1 cellular context compared by ENCODE assay signal in the genomic region with DNA sequence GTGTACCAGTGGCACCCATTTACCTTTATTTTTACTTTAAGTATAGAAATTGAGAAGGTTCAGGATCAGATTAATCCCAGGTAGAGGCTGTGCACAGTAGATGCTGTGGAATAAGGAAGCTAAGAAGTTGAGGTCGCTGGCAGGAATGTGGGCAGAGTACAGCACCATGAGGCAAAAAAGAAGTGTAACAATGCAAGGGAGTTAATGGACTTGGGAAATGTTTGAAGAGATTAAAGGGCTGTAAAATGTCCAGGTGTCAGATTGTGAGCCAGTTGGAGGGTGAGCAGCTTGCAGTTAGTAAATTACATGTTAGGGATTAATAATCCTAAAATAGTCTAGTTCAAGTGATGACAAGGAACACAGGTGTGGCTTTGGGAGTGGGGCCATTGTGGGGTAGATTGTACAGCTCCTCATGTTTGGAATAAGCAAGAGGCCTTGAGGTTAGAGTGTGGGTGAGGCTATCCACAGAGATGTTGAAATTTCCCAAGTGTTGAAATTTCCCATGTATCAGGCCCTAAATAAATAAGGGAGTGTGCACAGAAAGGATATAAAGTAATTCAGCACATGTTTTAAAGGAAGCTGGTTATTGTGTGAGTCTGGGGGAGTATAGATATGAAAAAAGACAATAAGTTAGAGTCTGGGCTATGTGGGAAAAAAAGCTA.
A peak's percentile ranks its signal among the peaks of the same experiment; 100 is the strongest.
TF ChIP-seq lines count a peak whose summit lies in the region.

No MANE protein-coding gene starts in this region.

TF ChIP-seq in HepG2, 621 proteins besides CTCF, POLR2A, EP300 and RAD21:
- no peak for TF ChIP-seq ZNF709 (CRISPR knock-in tag; IDR thresholded peaks at IDR 0.05)
- peak; percentile 49; the same call in 1 of the 2 replicates for TF ChIP-seq CEBPB (IDR thresholded peaks at IDR 0.05; ENCODE audit: borderline replicate concordance, low read depth, low read length)
- no peak for TF ChIP-seq ZNF747 (CRISPR knock-in tag; IDR thresholded peaks at IDR 0.05; ENCODE audit: borderline replicate concordance)
- TF ChIP-seq ZBTB39 (CRISPR knock-in tag; IDR thresholded peaks at IDR 0.05): no peak
- TF ChIP-seq CEBPG (CRISPR knock-in tag; IDR thresholded peaks at IDR 0.05): no peak; the same call in 1 of the 2 replicates
- no peak for TF ChIP-seq ZNF512 (CRISPR knock-in tag; IDR thresholded peaks at IDR 0.05)
- TF ChIP-seq ZNF24 (IDR thresholded peaks at IDR 0.05): no peak
- TF ChIP-seq, protein P1, sequence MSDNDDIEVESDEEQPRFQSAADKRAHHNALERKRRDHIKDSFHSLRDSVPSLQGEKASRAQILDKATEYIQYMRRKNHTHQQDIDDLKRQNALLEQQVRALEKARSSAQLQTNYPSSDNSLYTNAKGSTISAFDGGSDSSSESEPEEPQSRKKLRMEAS (IDR thresholded peaks at IDR 0.05): no peak
- TF ChIP-seq ISX (CRISPR knock-in tag; conservative IDR thresholded peaks at IDR 0.05): no peak
- TF ChIP-seq ZNF337 (CRISPR knock-in tag; IDR thresholded peaks at IDR 0.05; ENCODE audit: borderline replicate concordance, low read depth): no peak
- no peak for TF ChIP-seq FOSL2 (CRISPR knock-in tag; IDR thresholded peaks at IDR 0.05)
- TF ChIP-seq NFE2L1 (CRISPR knock-in tag; IDR thresholded peaks at IDR 0.05; ENCODE audit: borderline replicate concordance): no peak
- TF ChIP-seq, protein P2, sequence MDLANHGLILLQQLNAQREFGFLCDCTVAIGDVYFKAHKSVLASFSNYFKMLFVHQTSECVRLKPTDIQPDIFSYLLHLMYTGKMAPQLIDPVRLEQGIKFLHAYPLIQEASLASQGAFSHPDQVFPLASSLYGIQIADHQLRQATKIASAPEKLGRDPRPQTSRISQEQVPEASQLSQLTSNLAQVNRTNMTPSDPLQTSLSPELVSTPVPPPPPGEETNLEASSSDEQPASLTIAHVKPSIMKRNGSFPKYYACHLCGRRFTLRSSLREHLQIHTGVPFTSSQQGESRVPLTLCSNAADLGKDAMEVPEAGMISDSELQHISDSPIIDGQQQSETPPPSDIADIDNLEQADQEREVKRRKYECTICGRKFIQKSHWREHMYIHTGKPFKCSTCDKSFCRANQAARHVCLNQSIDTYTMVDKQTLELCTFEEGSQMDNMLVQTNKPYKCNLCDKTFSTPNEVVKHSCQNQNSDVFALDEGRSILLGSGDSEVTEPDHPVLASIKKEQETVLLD (CRISPR knock-in tag; IDR thresholded peaks at IDR 0.05; ENCODE audit: low read depth): no peak
- TF ChIP-seq, protein P3, sequence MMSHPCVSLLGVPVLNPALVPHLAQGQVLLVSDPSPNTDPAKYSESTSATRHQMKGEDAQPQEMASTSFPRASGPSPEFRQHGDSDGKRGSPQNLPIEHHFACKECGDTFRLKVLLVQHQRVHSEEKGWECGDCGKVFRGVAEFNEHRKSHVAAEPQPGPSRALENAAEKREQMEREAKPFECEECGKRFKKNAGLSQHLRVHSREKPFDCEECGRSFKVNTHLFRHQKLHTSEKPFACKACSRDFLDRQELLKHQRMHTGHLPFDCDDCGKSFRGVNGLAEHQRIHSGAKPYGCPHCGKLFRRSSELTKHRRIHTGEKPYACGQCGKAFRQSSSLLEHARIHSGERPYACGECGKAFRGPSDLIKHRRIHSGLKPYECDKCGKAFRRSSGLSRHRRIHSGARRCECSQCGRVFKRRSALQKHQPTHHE (CRISPR knock-in tag; IDR thresholded peaks at IDR 0.05; ENCODE audit: borderline replicate concordance): no peak
- no peak for TF ChIP-seq THRA (CRISPR knock-in tag; IDR thresholded peaks at IDR 0.05; ENCODE audit: borderline replicate concordance)
- TF ChIP-seq FOXA3 (CRISPR knock-in tag; IDR thresholded peaks at IDR 0.05): 0 out of 2 replicates have a peak, but pooled peaks have one; percentile 11
- no peak for TF ChIP-seq PHF5A (CRISPR knock-in tag; IDR thresholded peaks at IDR 0.05; ENCODE audit: low read depth, unreplicated experiment)
- no peak for TF ChIP-seq SOX6 (IDR thresholded peaks at IDR 0.05)
- TF ChIP-seq SOX6 (CRISPR knock-in tag; IDR thresholded peaks at IDR 0.05): peak; percentile 24; the same call in 1 of the 2 replicates
- TF ChIP-seq, protein P4, sequence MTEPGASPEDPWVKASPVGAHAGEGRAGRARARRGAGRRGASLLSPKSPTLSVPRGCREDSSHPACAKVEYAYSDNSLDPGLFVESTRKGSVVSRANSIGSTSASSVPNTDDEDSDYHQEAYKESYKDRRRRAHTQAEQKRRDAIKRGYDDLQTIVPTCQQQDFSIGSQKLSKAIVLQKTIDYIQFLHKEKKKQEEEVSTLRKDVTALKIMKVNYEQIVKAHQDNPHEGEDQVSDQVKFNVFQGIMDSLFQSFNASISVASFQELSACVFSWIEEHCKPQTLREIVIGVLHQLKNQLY (CRISPR knock-in tag; IDR thresholded peaks at IDR 0.05): no peak
- no peak for TF ChIP-seq ZNF33A (CRISPR knock-in tag; IDR thresholded peaks at IDR 0.05; ENCODE audit: borderline replicate concordance)
- TF ChIP-seq GATAD2A (CRISPR knock-in tag; IDR thresholded peaks at IDR 0.05): peak; percentile 37; the same call in 1 of the 2 replicates
TF ChIP-seq in HepG2: peak in this region for 4.
